Comparison of ENCODE assay signal across 2 cellular contexts in the genomic region with DNA sequence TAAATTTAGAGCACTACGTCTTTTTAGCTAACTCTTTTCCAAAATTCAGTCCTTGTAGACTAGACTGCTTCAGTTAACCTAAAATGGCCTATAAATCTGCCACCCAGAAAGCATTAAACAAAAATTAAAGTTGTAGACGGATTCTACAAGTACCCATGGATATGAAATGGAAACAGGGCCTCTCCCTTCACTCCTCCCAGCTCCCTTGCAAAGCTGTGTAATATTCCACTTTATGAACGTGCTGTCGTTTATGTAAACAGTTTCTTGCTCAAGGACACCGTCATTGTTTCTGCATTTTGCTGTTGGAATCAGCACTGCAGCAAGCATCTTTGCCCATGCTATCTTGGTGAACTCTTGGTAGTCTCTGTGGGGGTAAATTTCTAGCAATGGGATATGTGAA.
TF ChIP-seq lines count a peak whose summit lies in the region.

No MANE protein-coding gene starts in this region.

TF ChIP-seq in HepG2, 621 proteins besides CTCF, POLR2A, EP300 and RAD21:
- TF ChIP-seq PPARG (CRISPR knock-in tag; conservative IDR thresholded peaks at IDR 0.05) (no peak), ERF (CRISPR knock-in tag; IDR thresholded peaks at IDR 0.05) (no peak), ZNF260 (CRISPR knock-in tag; IDR thresholded peaks at IDR 0.05; ENCODE audit: borderline replicate concordance, low read depth) (0 out of 2 replicates have a peak, but pooled peaks have one; percentile 93), ISL2 (CRISPR knock-in tag; IDR thresholded peaks at IDR 0.05) (no peak), GABPA (IDR thresholded peaks at IDR 0.05; ENCODE audit: low read depth, low read length) (no peak), GABPA (CRISPR knock-in tag; IDR thresholded peaks at IDR 0.05; ENCODE audit: low read depth) (no peak), SOX13 (IDR thresholded peaks at IDR 0.05) (no peak), SOX13 (CRISPR knock-in tag; conservative IDR thresholded peaks at IDR 0.05 in 1 of 2, IDR thresholded peaks at IDR 0.05 in 1 of 2) (0 out of 4 replicates have a peak, but pooled peaks of 1 of the 2 experiments have one; percentile 16), ZNF121 (CRISPR knock-in tag; IDR thresholded peaks at IDR 0.05) (no peak), PCBP2 (optimal IDR thresholded peaks at IDR 0.05; ENCODE audit: low read depth, low read length, poor library complexity, severe bottlenecking) (no peak), ZFP36L1 (CRISPR knock-in tag; IDR thresholded peaks at IDR 0.05) (no peak), ZKSCAN1 (IDR thresholded peaks at IDR 0.05; ENCODE audit: low read length) (no peak), ELF4 (CRISPR knock-in tag; IDR thresholded peaks at IDR 0.05; ENCODE audit: borderline replicate concordance) (no peak)
- TF ChIP-seq, protein P1, sequence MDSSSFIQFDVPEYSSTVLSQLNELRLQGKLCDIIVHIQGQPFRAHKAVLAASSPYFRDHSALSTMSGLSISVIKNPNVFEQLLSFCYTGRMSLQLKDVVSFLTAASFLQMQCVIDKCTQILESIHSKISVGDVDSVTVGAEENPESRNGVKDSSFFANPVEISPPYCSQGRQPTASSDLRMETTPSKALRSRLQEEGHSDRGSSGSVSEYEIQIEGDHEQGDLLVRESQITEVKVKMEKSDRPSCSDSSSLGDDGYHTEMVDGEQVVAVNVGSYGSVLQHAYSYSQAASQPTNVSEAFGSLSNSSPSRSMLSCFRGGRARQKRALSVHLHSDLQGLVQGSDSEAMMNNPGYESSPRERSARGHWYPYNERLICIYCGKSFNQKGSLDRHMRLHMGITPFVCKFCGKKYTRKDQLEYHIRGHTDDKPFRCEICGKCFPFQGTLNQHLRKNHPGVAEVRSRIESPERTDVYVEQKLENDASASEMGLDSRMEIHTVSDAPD (CRISPR knock-in tag; IDR thresholded peaks at IDR 0.05): no peak

TF ChIP-seq in SK-N-SH treated with all-trans-retinoic acid at 6 μM for 48 hours, 23 proteins besides CTCF, POLR2A, EP300 and RAD21:
- TF ChIP-seq CSDC2 (CRISPR knock-in tag; IDR thresholded peaks at IDR 0.05): no peak
